27 cellular contexts compared by ENCODE assay signal in the genomic region with DNA sequence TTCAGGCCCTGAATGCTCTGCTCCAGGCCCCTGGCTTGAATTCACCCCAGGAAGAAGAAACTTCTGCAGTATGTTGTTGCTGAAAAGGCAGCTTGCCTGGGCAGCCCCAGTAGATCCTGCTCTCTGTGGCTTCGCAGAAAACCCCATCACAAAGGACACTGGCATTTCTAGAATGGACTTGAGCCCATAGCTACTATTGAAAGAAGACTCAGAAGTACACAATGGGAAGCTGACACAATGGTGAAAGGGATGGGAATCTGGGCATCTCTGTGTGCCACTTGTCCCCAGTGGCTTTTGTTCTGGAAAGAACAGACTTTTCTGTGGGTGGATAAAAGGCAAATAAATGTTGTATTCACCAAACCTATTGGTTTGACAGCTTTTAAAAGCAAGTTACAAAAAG.
A peak's percentile ranks its signal among the peaks of the same experiment; 100 is the strongest.
DNase-seq lines count a peak whose midpoint lies in the region; ATAC-seq and TF ChIP-seq lines count a peak whose summit lies in the region.
"Had no signal": no experiment of that assay in that cellular context is flagged by ENCODE, and none has a peak within 500 bp of the region (broad histone marks: within the 10 kb centered on the region; RNA-seq: fewer than 3 reads in every experiment).

No MANE protein-coding gene starts in this region.

- H3K9me3 ChIP-seq in vagina, result no peaks in the 10 kb centered on the region
- H3K9me3 ChIP-seq: A549, Caco-2, SJCRH30 had no signal

- H3K27ac Mint-ChIP-seq in progenitor cell of endocrine pancreas, result peak overlapping the region; percentile 5
- no peak overlapping the region for H3K27ac Mint-ChIP-seq in mesothelial cell of epicardium
- H3K27ac Mint-ChIP-seq in activated naive CD4-positive, alpha-beta T cell treated with anti-CD3 and anti-CD28 coated beads, Interleukin-2, amount 50 U/mL, for 72 hours, result no peak overlapping the region
- H3K27ac Mint-ChIP-seq: CD8-positive, alpha-beta T cell had no signal

- TF ChIP-seq CTCF in progenitor cell of endocrine pancreas (IDR thresholded peaks at IDR 0.05; ENCODE audit: unreplicated experiment), result no peak
- no peak for TF ChIP-seq CTCF in mesothelial cell of epicardium (IDR thresholded peaks at IDR 0.05; ENCODE audit: unreplicated experiment)
- TF ChIP-seq CTCF in vagina (IDR thresholded peaks at IDR 0.05), result no peak

- peaks cover 8% of the 10 kb centered on the region for H3K4me1 Mint-ChIP-seq in progenitor cell of endocrine pancreas (ENCODE audit: low read depth)
- H3K4me1 Mint-ChIP-seq in mesothelial cell of epicardium, result peaks cover 2% of the 10 kb centered on the region

- H3K9me3 Mint-ChIP-seq in progenitor cell of endocrine pancreas (ENCODE audit: low read depth) (no peaks in the 10 kb centered on the region), mesothelial cell of epicardium (no peaks in the 10 kb centered on the region)
- H3K9me3 Mint-ChIP-seq in activated naive CD4-positive, alpha-beta T cell treated with anti-CD3 and anti-CD28 coated beads, Interleukin-2, amount 50 U/mL, for 72 hours, result peaks cover 0 to 5% of the 10 kb centered on the region in 2 donors
- H3K9me3 Mint-ChIP-seq: CD8-positive, alpha-beta T cell had no signal

- no peak overlapping the region for H3K4me3 ChIP-seq in vagina
- H3K4me3 ChIP-seq: A549, K562, SJCRH30 had no signal

- no peaks in the 10 kb centered on the region for H3K36me3 ChIP-seq in vagina
- H3K36me3 ChIP-seq: SJCRH30 had no signal

- peaks cover 26% of the 10 kb centered on the region for H3K36me3 Mint-ChIP-seq in progenitor cell of endocrine pancreas (ENCODE audit: insufficient read depth)
- H3K36me3 Mint-ChIP-seq in mesothelial cell of epicardium, result no peaks in the 10 kb centered on the region
- H3K36me3 Mint-ChIP-seq in activated naive CD4-positive, alpha-beta T cell treated with anti-CD3 and anti-CD28 coated beads, Interleukin-2, amount 50 U/mL, for 72 hours, result no peaks in the 10 kb centered on the region
- H3K36me3 Mint-ChIP-seq: CD8-positive, alpha-beta T cell had no signal

- H3K27me3 Mint-ChIP-seq in progenitor cell of endocrine pancreas (no peaks in the 10 kb centered on the region), mesothelial cell of epicardium (ENCODE audit: low read depth) (peaks cover 2% of the 10 kb centered on the region)

- no peaks in the 10 kb centered on the region for H3K4me1 ChIP-seq in vagina
- H3K4me1 ChIP-seq: Caco-2, SJCRH30 had no signal

- no peak overlapping the region for H3K4me3 Mint-ChIP-seq in progenitor cell of endocrine pancreas (ENCODE audit: low read depth)
- H3K4me3 Mint-ChIP-seq in mesothelial cell of epicardium, result no peak overlapping the region
- H3K4me3 Mint-ChIP-seq: CD8-positive, alpha-beta T cell had no signal

- intact Hi-C loops in vagina (cut with DNase I), result no loop called here

- ATAC-seq in activated naive CD4-positive, alpha-beta T cell treated with anti-CD3 and anti-CD28 coated beads, Interleukin-2, amount 50 U/mL, for 72 hours, result no peak
- ATAC-seq: A549; CD8-positive, alpha-beta T cell; K562; PC-3; Right ventricle myocardium inferior had no signal

- no peak for TF ChIP-seq POLR2A in vagina (IDR thresholded peaks at IDR 0.05)

- H3K27ac ChIP-seq in caudate nucleus (ENCODE audit: low read depth, low read length) (peak overlapping the region; percentile 22), layer of hippocampus (ENCODE audit: low read depth, low read length) (peak overlapping the region; percentile 70), vagina (no peak overlapping the region)
- H3K27ac ChIP-seq: A549, C4-2B, SJCRH30 had no signal

- H3K27me3 ChIP-seq in layer of hippocampus (ENCODE audit: control insufficient read depth, insufficient read depth, low read length) (no peaks in the 10 kb centered on the region), vagina (no peaks in the 10 kb centered on the region)
- H3K27me3 ChIP-seq: SJCRH30 had no signal

- DNase-seq in caudate nucleus (lab: John Stamatoyannopoulos, UW) (peak in 20 of 61 donors; percentile 0 to 40 (median 3)), progenitor cell of endocrine pancreas (ENCODE audit: low spot score, unreplicated experiment) (no peak), mesothelial cell of epicardium (ENCODE audit: low spot score in 2 of 2, unreplicated experiment in 2 of 2) (no peak), RPMI8226 (no peak), vagina (ENCODE audit: extremely low spot score in 2 of 2) (no peak)
- DNase-seq in activated naive CD4-positive, alpha-beta T cell treated with anti-CD3 and anti-CD28 coated beads, Interleukin-2, amount 50 U/mL, for 72 hours (ENCODE audit: low spot score in 2 of 2), result no peak
- DNase-seq: AML-193; Caco-2; CD8-positive, alpha-beta T cell; DMS79; EL; GDM1; HCEC 1CT; NCI-H1105 treated with DMSO at 0.1 percent for 48 hours; NCI-H146; NCI-H1930; NCI-H446 treated with DMSO at 0.1 percent for 48 hours; NCI-H526; NCI-H82; NK-92 treated with Interleukin-12 subunit alpha and Interleukin-12 subunit beta, amount 100 ng/mL, for 24 hours; PC-3; SJCRH30 had no signal
